22 cellular contexts compared by ENCODE assay signal in the genomic region with DNA sequence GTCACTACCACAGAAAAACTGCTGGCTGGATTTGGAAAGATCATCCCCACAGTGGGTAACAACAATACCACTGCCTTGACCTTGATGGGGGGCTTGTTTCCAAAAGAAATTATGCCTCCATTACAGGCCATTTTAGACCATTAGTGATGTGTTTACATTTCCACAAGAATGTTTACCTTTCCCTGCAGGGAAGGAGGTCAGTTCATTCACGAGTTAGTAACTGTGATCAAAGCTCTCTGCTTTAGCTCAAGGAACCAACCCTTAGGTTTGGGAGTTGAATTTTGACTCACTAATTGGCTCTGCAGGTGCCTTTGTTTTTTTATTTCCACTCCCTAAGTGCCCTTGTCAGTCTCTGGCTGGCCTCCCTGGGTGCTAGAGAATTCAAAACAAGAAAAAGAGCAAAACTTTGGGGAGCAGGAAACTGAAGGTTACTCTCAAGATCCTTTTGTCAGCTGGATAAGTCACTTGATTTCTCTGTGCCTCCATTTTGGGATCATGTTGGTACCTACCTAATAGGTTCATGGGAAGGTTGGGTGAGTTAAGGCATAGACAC. TPM values are rescaled to one million over a fixed set of nuclear protein-coding genes. Genes with fewer than 3 reads are reported as not detected.
DNase-seq lines count a peak whose midpoint lies in the region; ATAC-seq, FAIRE-seq and TF ChIP-seq lines count a peak whose summit lies in the region.
"Had no signal": no experiment of that assay in that cellular context is flagged by ENCODE, and none has a peak within 500 bp of the region (broad histone marks: within the 10 kb centered on the region; RNA-seq: fewer than 3 reads in every experiment).

No MANE protein-coding gene starts in this region.

- H3K9me3 ChIP-seq in pancreas = no peaks in the 10 kb centered on the region

- no peaks in the 10 kb centered on the region for H3K36me3 ChIP-seq in pancreas
- H3K36me3 ChIP-seq: BLaER1 had no signal

- no peaks in the 10 kb centered on the region for H3K27me3 ChIP-seq in pancreas
- H3K27me3 ChIP-seq: BLaER1 had no signal

- intact Hi-C loops in pancreas (cut with DNase I) = no loop called here

- peak in 3 of 4 donors; percentile 43 to 76 (median 45) for ATAC-seq in pancreas
- ATAC-seq: CD8-positive, alpha-beta T cell; Panc1; T-helper 17 cell had no signal

- WGBS in pancreas, 2 donors = 0 to 2% methylated on average over 1 of the region's 1 CpG

- no peak overlapping the region for H3K4me3 ChIP-seq in pancreas
- H3K4me3 ChIP-seq: BLaER1 had no signal

- no peak overlapping the region for H3K27ac ChIP-seq in pancreas
- H3K27ac ChIP-seq: BLaER1 had no signal

- no peaks in the 10 kb centered on the region for H3K4me1 ChIP-seq in pancreas
- H3K4me1 ChIP-seq: BLaER1 had no signal

- no peak for TF ChIP-seq CTCF in pancreas (IDR thresholded peaks at IDR 0.05)

- FAIRE-seq in pancreas (lab: Jason Lieb, UNC) = no peak
- FAIRE-seq: A204.1, D721Med had no signal

- DNase-seq in SIG-M5 treated with dmso at 0.1 percent for 504 hours (lab: John Stamatoyannopoulos, UW; ENCODE audit: unreplicated experiment) (peak; percentile 3), SIG-M5 (lab: John Stamatoyannopoulos, UW) (no peak), NCI-H146 (lab: John Stamatoyannopoulos, UW) (peak; percentile 84), NCI-H510A treated with DMSO at 0.1 percent for 48 hours (lab: John Stamatoyannopoulos, UW) (peak; percentile 89), pancreas (no peak), SHP77 treated with DMSO at 0.1 percent for 48 hours (lab: John Stamatoyannopoulos, UW) (no peak), HCEC 1CT (no peak), SHP77 (lab: John Stamatoyannopoulos, UW) (no peak)
- DNase-seq: CD8-positive, alpha-beta T cell; H7; Kasumi-1; MM.1S; NCI-H1694; NCI-H526; Right ventricle myocardium superior; T-helper 17 cell had no signal

RNA-seq across cellular contexts. Expression of a gene that starts 41.1 kb away (rescaled TPM):
- 1 to 10 TPM in 2 of 6 donors, under 1 TPM in 3, not detected in 1; 0.37 to 1.2 (median 0.63) TPM for total RNA-seq in pancreas
- 10 to 100 TPM in 1 of 2 donors, 1 to 10 TPM in 1; 5.2 to 11.5 TPM for polyA plus RNA-seq in pancreas
- total RNA-seq: CD8-positive, alpha-beta T cell; H7; HT1080; Right ventricle myocardium superior; T-helper 17 cell had no signal
- polyA plus RNA-seq: IgD-negative memory B cell had no signal

RNA-seq across cellular contexts. Expression of a gene that starts 51.0 kb away (rescaled TPM):
- total RNA-seq in pancreas = 100 to 1,000 TPM; 115 to 189 (median 149) TPM
- polyA plus RNA-seq in pancreas = 100 to 1,000 TPM; 135 to 265 TPM

Comparison
In these comparisons a context has a peak if more than half of its experiments do, and no peak if none do; other contexts are left out.
1. DNase-seq: peak in SIG-M5 treated with dmso at 0.1 percent for 504 hours (single experiment), NCI-H146 (single experiment) and NCI-H510A treated with DMSO at 0.1 percent for 48 hours (single experiment); none in SIG-M5 (single experiment), pancreas (0 of 6), SHP77 treated with DMSO at 0.1 percent for 48 hours (single experiment), HCEC 1CT (single experiment) and SHP77 (0 of 2).